8 cellular contexts compared by ENCODE assay signal in the genomic region with DNA sequence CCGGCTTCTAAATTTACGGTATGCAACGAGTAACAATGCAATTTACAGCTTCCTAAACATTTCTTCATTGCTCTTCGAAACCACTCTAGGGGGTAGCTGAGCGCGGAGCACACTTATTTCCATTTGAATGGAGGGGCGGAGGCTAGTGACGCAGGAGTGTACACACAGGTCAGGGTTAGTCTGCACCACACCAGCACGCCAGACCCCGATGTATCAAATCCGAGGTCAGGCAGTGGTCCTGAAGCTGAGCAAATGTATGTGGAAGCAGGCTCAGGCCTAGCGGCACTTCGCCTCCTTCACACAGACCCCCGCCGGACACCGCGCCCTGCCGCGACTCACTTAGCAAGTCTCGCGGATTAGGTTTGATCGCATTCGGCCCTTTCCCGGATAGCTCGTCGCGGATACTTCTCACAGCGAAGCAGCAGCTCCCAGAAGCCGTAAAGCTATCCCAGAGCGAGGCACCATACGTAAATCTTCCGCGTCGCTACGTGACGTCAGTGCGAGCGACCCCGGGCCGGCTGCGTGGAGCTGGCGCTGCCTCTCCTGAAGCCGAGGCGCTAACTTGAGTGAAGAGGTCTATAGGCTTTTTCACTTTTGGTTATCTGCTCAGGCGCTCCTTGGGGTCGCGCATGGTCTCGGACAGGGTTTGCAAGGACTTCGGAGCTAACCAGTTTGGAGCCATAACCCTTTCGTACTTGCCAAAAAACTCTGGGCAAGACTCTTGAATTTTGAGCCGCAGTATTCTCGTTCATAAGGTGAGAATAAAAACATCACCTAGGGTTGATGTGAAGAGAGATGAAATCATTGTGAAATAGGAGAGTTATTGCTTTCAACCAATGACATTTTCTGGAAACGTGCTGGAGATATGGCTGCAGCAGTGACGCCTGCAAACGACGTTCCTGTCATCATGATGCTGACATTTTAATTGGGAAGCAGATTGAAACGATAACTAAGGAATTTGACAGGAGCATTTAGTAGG. TPM values are rescaled to one million over a fixed set of nuclear protein-coding genes. Genes with fewer than 3 reads are reported as not detected.
DNase-seq lines count a peak whose midpoint lies in the region; ATAC-seq and TF ChIP-seq lines count a peak whose summit lies in the region.

A gene with protein sequence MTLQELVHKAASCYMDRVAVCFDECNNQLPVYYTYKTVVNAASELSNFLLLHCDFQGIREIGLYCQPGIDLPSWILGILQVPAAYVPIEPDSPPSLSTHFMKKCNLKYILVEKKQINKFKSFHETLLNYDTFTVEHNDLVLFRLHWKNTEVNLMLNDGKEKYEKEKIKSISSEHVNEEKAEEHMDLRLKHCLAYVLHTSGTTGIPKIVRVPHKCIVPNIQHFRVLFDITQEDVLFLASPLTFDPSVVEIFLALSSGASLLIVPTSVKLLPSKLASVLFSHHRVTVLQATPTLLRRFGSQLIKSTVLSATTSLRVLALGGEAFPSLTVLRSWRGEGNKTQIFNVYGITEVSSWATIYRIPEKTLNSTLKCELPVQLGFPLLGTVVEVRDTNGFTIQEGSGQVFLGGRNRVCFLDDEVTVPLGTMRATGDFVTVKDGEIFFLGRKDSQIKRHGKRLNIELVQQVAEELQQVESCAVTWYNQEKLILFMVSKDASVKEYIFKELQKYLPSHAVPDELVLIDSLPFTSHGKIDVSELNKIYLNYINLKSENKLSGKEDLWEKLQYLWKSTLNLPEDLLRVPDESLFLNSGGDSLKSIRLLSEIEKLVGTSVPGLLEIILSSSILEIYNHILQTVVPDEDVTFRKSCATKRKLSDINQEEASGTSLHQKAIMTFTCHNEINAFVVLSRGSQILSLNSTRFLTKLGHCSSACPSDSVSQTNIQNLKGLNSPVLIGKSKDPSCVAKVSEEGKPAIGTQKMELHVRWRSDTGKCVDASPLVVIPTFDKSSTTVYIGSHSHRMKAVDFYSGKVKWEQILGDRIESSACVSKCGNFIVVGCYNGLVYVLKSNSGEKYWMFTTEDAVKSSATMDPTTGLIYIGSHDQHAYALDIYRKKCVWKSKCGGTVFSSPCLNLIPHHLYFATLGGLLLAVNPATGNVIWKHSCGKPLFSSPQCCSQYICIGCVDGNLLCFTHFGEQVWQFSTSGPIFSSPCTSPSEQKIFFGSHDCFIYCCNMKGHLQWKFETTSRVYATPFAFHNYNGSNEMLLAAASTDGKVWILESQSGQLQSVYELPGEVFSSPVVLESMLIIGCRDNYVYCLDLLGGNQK (minus strand): TSS at position 469 of the 979 bp plus-strand sequence. CDS start 3,192 bp downstream, outside the sequence.

- TF ChIP-seq POLR2A in heart left ventricle (IDR thresholded peaks at IDR 0.05) (peak in 1 of 2 donors; percentile 74), upper lobe of left lung (IDR thresholded peaks at IDR 0.05) (peak in 3 of 4 donors; percentile 61 to 87 (median 83))

- H3K27ac ChIP-seq in adipose tissue (ENCODE audit: low read depth, low read length) (peak within 1 kb of the TSS; percentile 89), heart left ventricle (peak within 1 kb of the TSS; percentile 85 to 99 (median 96)), upper lobe of left lung (peak within 1 kb of the TSS; percentile 95 to 98 (median 96))

- DNase-seq in NCI-H1436 (lab: John Stamatoyannopoulos, UW) (peak; percentile 87), T follicular helper cell (ENCODE audit: low read depth) (peak; percentile 95), heart left ventricle (peak; percentile 91 to 95 (median 94)), pons (ENCODE audit: low spot score) (peak; percentile 91), upper lobe of left lung (peak; percentile 91 to 97)

- H3K4me3 ChIP-seq in GM12875 (ENCODE audit: low read depth, low read length) (peak within 1 kb of the TSS; percentile 55), heart left ventricle (peak within 1 kb of the TSS; percentile 51 to 90 (median 78)), upper lobe of left lung (peak within 1 kb of the TSS; percentile 72 to 84 (median 74))

- TF ChIP-seq CTCF in GM12875 (IDR thresholded peaks at IDR 0.05; ENCODE audit: borderline replicate concordance, insufficient read depth, low read depth, low read length), result no peak
- TF ChIP-seq CTCF in heart left ventricle (IDR thresholded peaks at IDR 0.05), result no peak
- TF ChIP-seq CTCF in upper lobe of left lung (IDR thresholded peaks at IDR 0.05), result no peak

- TF ChIP-seq EP300 in upper lobe of left lung (IDR thresholded peaks at IDR 0.05), result peak in 2 of 4 donors; percentile 12 to 38

- 0 to 1% (median 0%) methylated on average over 57 of the region's 57 CpGs for WGBS in adipose tissue, 3 donors
- WGBS in heart left ventricle, 4 donors, result 0 to 1% (median 0%) methylated on average over 50 to 57 of the region's 57 CpGs
- 1% methylated on average over 43 of the region's 57 CpGs for WGBS in upper lobe of left lung, 2 donors

- no peaks in the 10 kb centered on the region for H3K9me3 ChIP-seq in heart left ventricle
- no peaks in the 10 kb centered on the region for H3K9me3 ChIP-seq in upper lobe of left lung

- intact Hi-C loops in heart left ventricle (cut with DNase I), result loop anchor here in 4 of 10 donors (1.0 to 5.0 kb wide), 5 partner anchors 23 to 440 kb away; partner anchors contain the start of genes PPAT (in 3 of the 4), CEP135 (in 1 of the 4) and PAICS (in 1 of the 4)

- peaks cover 0 to 26% (median 15%) of the 10 kb centered on the region in 12 donors for H3K4me1 ChIP-seq in heart left ventricle
- peaks cover 10 to 24% (median 13%) of the 10 kb centered on the region in 4 donors for H3K4me1 ChIP-seq in upper lobe of left lung

- H3K27me3 ChIP-seq in heart left ventricle, result no peaks in the 10 kb centered on the region
- H3K27me3 ChIP-seq in upper lobe of left lung, result no peaks in the 10 kb centered on the region

- peak; percentile 94 for ATAC-seq in HG02798 (IDR thresholded peaks at IDR 0.05; ENCODE audit: poor library complexity, unreplicated experiment)
- ATAC-seq in heart left ventricle, result peak; percentile 97 to 98 (median 98)
- ATAC-seq in upper lobe of left lung (ENCODE audit: low FRiP score in 2 of 2), result peak; percentile 98 to 99

- H3K36me3 ChIP-seq in heart left ventricle (peaks cover 0 to 11% (median 2%) of the 10 kb centered on the region in 9 donors), upper lobe of left lung (peaks cover 0 to 2% (median 0%) of the 10 kb centered on the region in 4 donors)

RNA-seq across cellular contexts. Expression of the gene that starts here (rescaled TPM):
- polyA plus RNA-seq in adipose tissue (1 to 10 TPM; 2.6 to 4.2 (median 3.3) TPM), heart left ventricle (1 to 10 TPM; 2.4 to 3.1 TPM)
- total RNA-seq in heart left ventricle (10 to 100 TPM in 1 of 9 donors, 1 to 10 TPM in 8; 3.1 to 11.7 (median 5.3) TPM), upper lobe of left lung (10 to 100 TPM in 2 of 6 donors, 1 to 10 TPM in 4; 7.1 to 32.5 (median 9.5) TPM)

Comparison
In these comparisons a context has a peak if more than half of its experiments do, and no peak if none do; other contexts are left out.
1. Peak in every context shown above with its lines: DNase-seq, ATAC-seq, H3K4me3 ChIP-seq and H3K27ac ChIP-seq.